In genomic region chr7:100867796-100868485, GRCh38 we compare ENCODE assay signal across 6 cellular contexts. TPM values are rescaled to one million over a fixed set of nuclear protein-coding genes. Genes with fewer than 3 reads are reported as not detected.
DNase-seq lines count a peak whose midpoint lies in the region; ATAC-seq, FAIRE-seq and TF ChIP-seq lines count a peak whose summit lies in the region.

No MANE protein-coding gene starts in this region.

- no peak for FAIRE-seq in kidney (lab: Jason Lieb, UNC)

- POLR2A ChIA-PET in BJ (lab: Charles Lee), result no interaction called here

- intact Hi-C loops in kidney (cut with DNase I), result no loop called here

- DNase-seq in BJ (ENCODE audit: low read depth) (no peak), SJSA1 (ENCODE audit: low read depth in 1 of 2, low spot score in 2 of 2) (no peak), kidney (peak; percentile 80), activated gamma-delta T cell treated with Interleukin-2 at 50 U/mL for 16 hours (no peak)
- no peak for DNase-seq in effector CD4-positive, alpha-beta T cell

- H3K4me1 ChIP-seq in SJSA1 (replicated peaks), result peaks cover 23% of the 10 kb centered on the region
- peaks cover 13 to 20% of the 10 kb centered on the region in 2 donors for H3K4me1 ChIP-seq in kidney (ENCODE audit: control insufficient read depth in 1 of 2, insufficient read depth in 1 of 2, low read depth in 1 of 2, low read length in 2 of 2)

- CTCF ChIA-PET in BJ (lab: Yijun Ruan, JAX), result interaction anchor here (2.0 kb wide), 1 partner anchor 16 kb away, joined by 5 read pairs; the partner anchor contains the start of gene SLC12A9

- H3K27ac ChIP-seq in SJSA1, result peak overlapping the region; percentile 98
- H3K27ac ChIP-seq in kidney (ENCODE audit: low read depth in 2 of 2, low read length in 2 of 2), result peak overlapping the region; percentile 97

- H3K36me3 ChIP-seq in BJ (ENCODE audit: control insufficient read depth, insufficient read depth, low read length), result peaks cover 28% of the 10 kb centered on the region
- peaks cover 56% of the 10 kb centered on the region for H3K36me3 ChIP-seq in SJSA1
- peaks cover 11 to 18% of the 10 kb centered on the region in 2 donors for H3K36me3 ChIP-seq in kidney (ENCODE audit: control insufficient read depth in 1 of 2, insufficient read depth in 2 of 2, low read length in 2 of 2)

- ATAC-seq in GM19455 (IDR thresholded peaks at IDR 0.05; ENCODE audit: unreplicated experiment), result no peak

- no peaks in the 10 kb centered on the region for H3K9me3 ChIP-seq in SJSA1 (replicated peaks)
- H3K9me3 ChIP-seq in kidney (ENCODE audit: control insufficient read depth in 1 of 2, low read length in 2 of 2), result no peaks in the 10 kb centered on the region

- TF ChIP-seq CTCF in BJ (IDR thresholded peaks at IDR 0.05; ENCODE audit: insufficient read depth, low read depth, low read length), result no peak
- TF ChIP-seq CTCF in kidney (IDR thresholded peaks at IDR 0.05; ENCODE audit: borderline replicate concordance, extremely low read depth, insufficient read depth), result no peak

- peak overlapping the region; percentile 100 for H3K4me3 ChIP-seq in BJ (ENCODE audit: low read depth, low read length)
- H3K4me3 ChIP-seq in SJSA1, result peak overlapping the region; percentile 92
- H3K4me3 ChIP-seq in kidney (ENCODE audit: low read length in 2 of 2), result peak overlapping the region; percentile 77 to 88

- H3K27me3 ChIP-seq in BJ (ENCODE audit: control insufficient read depth, insufficient read depth, low read length), result no peaks in the 10 kb centered on the region
- H3K27me3 ChIP-seq in SJSA1 (replicated peaks), result no peaks in the 10 kb centered on the region

- peak overlapping the region; percentile 93 to 99 for H3K9ac ChIP-seq in kidney (ENCODE audit: low read length in 2 of 2)

RNA-seq across cellular contexts. Expression of gene TRIP6, which starts 0.8 kb away (rescaled TPM):
- 70.3 and 105 TPM in 2 replicates for polyA plus RNA-seq in BJ (2011; rRNA removed)
- 31.9 and 48.3 TPM in 2 replicates for polyA minus RNA-seq in BJ (2011; rRNA and poly(A)+ RNA removed)
- 88.0 and 95.9 TPM in 2 replicates for total RNA-seq in SJSA1 (2014; rRNA removed; shearing (Covaris generic))
- total RNA-seq in kidney, result 74.4 TPM
- 92.6 TPM for polyA plus RNA-seq in kidney (ENCODE audit: insufficient read depth, low read depth, low replicate concordance)

RNA-seq across cellular contexts. Expression of gene SRRT, which starts 7.0 kb away (rescaled TPM):
- polyA plus RNA-seq in BJ (2011; rRNA removed) (37.4 and 47.1 TPM in 2 replicates), kidney (ENCODE audit: insufficient read depth, low read depth, low replicate concordance) (58.2 TPM)
- 32.1 and 34.4 TPM in 2 replicates for polyA minus RNA-seq in BJ (2011; rRNA and poly(A)+ RNA removed)
- total RNA-seq in SJSA1 (2014; rRNA removed; shearing (Covaris generic)), result 64.4 and 76.2 TPM in 2 replicates
- total RNA-seq in kidney, result 127 TPM

RNA-seq across cellular contexts. Expression of gene SLC12A9, which starts 15.4 kb away (rescaled TPM):
- polyA plus RNA-seq in BJ (2011; rRNA removed) (14.2 and 23.1 TPM in 2 replicates), kidney (ENCODE audit: insufficient read depth, low read depth, low replicate concordance) (19.7 TPM)
- polyA minus RNA-seq in BJ (2011; rRNA and poly(A)+ RNA removed), result 11.1 and 14.5 TPM in 2 replicates
- 15.2 and 17.8 TPM in 2 replicates for total RNA-seq in SJSA1 (2014; rRNA removed; shearing (Covaris generic))
- 29.9 TPM for total RNA-seq in kidney

RNA-seq across cellular contexts. Expression of gene UFSP1, which starts 21.6 kb away (rescaled TPM):
- 1.1 and 2.0 TPM in 2 replicates for polyA plus RNA-seq in BJ (2011; rRNA removed)
- polyA minus RNA-seq in BJ (2011; rRNA and poly(A)+ RNA removed), result 1.0 and 1.6 TPM in 2 replicates
- 3.1 and 3.7 TPM in 2 replicates for total RNA-seq in SJSA1 (2014; rRNA removed; shearing (Covaris generic))
- total RNA-seq in kidney, result 3.4 TPM
- polyA plus RNA-seq in kidney (ENCODE audit: insufficient read depth, low read depth, low replicate concordance), result 3.8 TPM

RNA-seq across cellular contexts. Expression of gene ACHE, which starts 27.7 kb away (rescaled TPM):
- polyA plus RNA-seq in BJ (2011; rRNA removed) (0.05 and 0.22 TPM in 2 replicates), kidney (ENCODE audit: insufficient read depth, low read depth, low replicate concordance) (1.6 TPM)
- 0.21 TPM in 1 of 2 replicates, not detected in the other for polyA minus RNA-seq in BJ (2011; rRNA and poly(A)+ RNA removed)
- total RNA-seq in SJSA1 (2014; rRNA removed; shearing (Covaris generic)), result 0.16 TPM in 1 of 2 replicates, not detected in the other
- 3.6 TPM for total RNA-seq in kidney
